ENCODE assay signal across 11 cellular contexts in the genomic region with DNA sequence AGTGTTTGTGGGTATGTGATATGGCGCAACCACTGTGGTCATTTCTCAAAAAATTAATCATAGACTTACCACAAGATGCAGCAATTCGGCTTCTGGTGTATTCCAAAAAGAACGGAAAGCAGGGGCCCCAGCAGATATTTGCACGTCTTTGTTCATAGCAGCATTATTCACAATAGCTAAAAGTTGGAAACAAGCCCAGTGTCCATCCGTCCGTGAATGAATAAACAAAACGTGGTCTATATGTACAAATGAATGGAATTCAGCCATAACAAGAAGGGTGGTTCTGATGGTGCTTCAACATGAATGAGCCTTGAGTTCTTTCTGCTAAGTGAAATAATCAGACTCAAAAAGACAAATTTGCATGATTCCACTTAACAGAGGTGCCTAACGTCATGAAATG. TPM values are rescaled to one million over a fixed set of nuclear protein-coding genes. Genes with fewer than 3 reads are reported as not detected.
DNase-seq lines count a peak whose midpoint lies in the region; ATAC-seq, FAIRE-seq and TF ChIP-seq lines count a peak whose summit lies in the region.
"Not testable (repeated sequence)": the region's sequence is repeated elsewhere in the genome, so short reads cannot be mapped to it uniquely, and the experiment has no call there.
"Had no signal": no experiment of that assay in that cellular context is flagged by ENCODE, and none has a peak within 500 bp of the region (broad histone marks: within the 10 kb centered on the region; RNA-seq: fewer than 3 reads in every experiment).

No MANE protein-coding gene starts in this region.

- not testable (repeated sequence) for TF ChIP-seq EP300 in Ishikawa (IDR thresholded peaks at IDR 0.05; ENCODE audit: borderline replicate concordance)

- not testable (repeated sequence) for TF ChIP-seq CTCF in RWPE2 (IDR thresholded peaks at IDR 0.05; ENCODE audit: poor library complexity, severe bottlenecking); bronchial epithelial cell (IDR thresholded peaks at IDR 0.05; ENCODE audit: insufficient read depth, low read length, severe bottlenecking)

- peak; percentile 97 for DNase-seq in DMS153 (lab: John Stamatoyannopoulos, UW)
- peak; percentile 92 for DNase-seq in NCI-H146 (lab: John Stamatoyannopoulos, UW)
- peak; percentile 95 for DNase-seq in NCI-H69 (lab: John Stamatoyannopoulos, UW)
- DNase-seq in RWPE2 (ENCODE audit: low spot score): not testable (repeated sequence)
- peak; percentile 94 for DNase-seq in bronchial epithelial cell (ENCODE audit: low read depth)
- peak; percentile 5 for DNase-seq in kidney glomerular epithelial cell (lab: John Stamatoyannopoulos, UW)

- H3K9me3 ChIP-seq in RWPE2 (ENCODE audit: severe bottlenecking): not testable (repeated sequence)

- H3K4me1 ChIP-seq in RWPE2 (ENCODE audit: insufficient read depth, poor library complexity, severe bottlenecking): peaks cover 23% of the 10 kb centered on the region

- not testable (repeated sequence) for TF ChIP-seq RAD21 in Ishikawa (IDR thresholded peaks at IDR 0.05; ENCODE audit: low read depth)

- not testable (repeated sequence) for H3K4me3 ChIP-seq in RWPE2 (ENCODE audit: severe bottlenecking); bronchial epithelial cell (ENCODE audit: low read depth, low read length)

- FAIRE-seq in bronchial epithelial cell (lab: Jason Lieb, UNC): not testable (repeated sequence)

- peak; percentile 36; the same call in 1 of the 3 replicates for ATAC-seq in RWPE2 (ENCODE audit: low read depth)

- H3K27me3 ChIP-seq in RWPE2 (ENCODE audit: insufficient read depth, poor library complexity, severe bottlenecking); bronchial epithelial cell (ENCODE audit: control insufficient read depth, insufficient read depth, low read length): not testable (repeated sequence)

- H3K27ac ChIP-seq in RWPE2 (ENCODE audit: poor library complexity, severe bottlenecking): peak overlapping the region; percentile 47

- H3K36me3 ChIP-seq in RWPE2 (ENCODE audit: low read depth); bronchial epithelial cell (ENCODE audit: control insufficient read depth, insufficient read depth, low read length): not testable (repeated sequence)

TF ChIP-seq in Ishikawa, 13 proteins besides CTCF, POLR2A, EP300 and RAD21:
- peak; percentile 70 for TF ChIP-seq NFIC (IDR thresholded peaks at IDR 0.05)
- TF ChIP-seq CEBPB (IDR thresholded peaks at IDR 0.05): peak; percentile 48; the same call in 1 of the 2 replicates
- peak; percentile 50; the same call in 1 of the 2 replicates for TF ChIP-seq TEAD4 (IDR thresholded peaks at IDR 0.05)

RNA-seq across cellular contexts. Expression of a gene that starts 11.4 kb away (rescaled TPM):
- 0.26 and 6.3 TPM in 2 replicates for total RNA-seq in bronchial epithelial cell
- total RNA-seq: CD8-positive, alpha-beta T cell; chondrocyte; mononuclear cell; T-helper 1 cell treated with Interleukin-12 subunit alpha and Interleukin-12 subunit beta and Interleukin-4 antibody, amounts not matched to agents 30 ng/mL and 1 ng/mL, for 36 hours had no signal
